ENCODE assay signal across 8 cellular contexts in the genomic region with DNA sequence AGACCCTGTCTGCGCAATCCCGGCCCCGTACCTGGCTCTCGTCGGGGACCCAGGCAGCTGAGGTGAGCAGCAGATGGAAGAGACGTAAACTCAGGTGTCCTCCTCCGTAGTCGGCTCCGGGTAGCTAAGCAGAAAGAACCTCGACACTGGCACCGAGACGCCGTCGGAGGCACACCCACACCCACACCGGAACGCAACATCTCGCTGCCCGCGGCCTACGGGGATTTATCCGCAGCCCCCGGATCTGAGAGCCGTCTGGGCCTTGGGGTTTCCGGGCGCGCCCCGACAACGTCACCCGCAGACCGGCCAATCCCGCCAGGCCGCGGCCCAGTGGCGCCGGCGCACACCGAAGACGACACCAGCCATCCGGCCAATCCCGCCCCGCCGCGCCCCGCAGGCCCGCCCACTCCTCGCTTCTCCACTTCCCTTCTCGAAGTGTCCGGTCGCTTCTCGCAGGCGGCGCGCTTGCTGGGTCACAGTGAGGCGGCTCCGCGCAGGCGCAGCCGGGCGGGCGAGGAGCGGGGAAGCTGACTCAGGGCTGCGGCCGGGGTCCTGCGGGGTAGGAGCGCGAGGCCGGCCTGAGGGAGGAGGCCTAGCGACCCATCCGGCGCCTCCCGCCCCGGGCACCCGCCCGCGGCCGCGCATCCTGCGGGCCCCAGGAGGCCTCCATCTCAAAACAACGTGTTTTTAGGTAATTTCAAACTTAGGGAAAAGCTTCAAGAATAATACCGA. TPM values are rescaled to one million over a fixed set of nuclear protein-coding genes. Genes with fewer than 3 reads are reported as not detected.
DNase-seq lines count a peak whose midpoint lies in the region; ATAC-seq and TF ChIP-seq lines count a peak whose summit lies in the region.

A gene with protein sequence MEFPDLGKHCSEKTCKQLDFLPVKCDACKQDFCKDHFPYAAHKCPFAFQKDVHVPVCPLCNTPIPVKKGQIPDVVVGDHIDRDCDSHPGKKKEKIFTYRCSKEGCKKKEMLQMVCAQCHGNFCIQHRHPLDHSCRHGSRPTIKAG (minus strand): TSS at position 264 of the 732 bp plus-strand sequence. CDS start 1,984 bp downstream, outside the sequence.

- peak within 1 kb of the TSS; percentile 99 for H3K4me2 ChIP-seq in fibroblast of lung (ENCODE audit: extremely low read depth, insufficient read depth, low read length)

- H3K9me3 ChIP-seq in fibroblast of lung (ENCODE audit: control insufficient read depth, insufficient read depth, low read depth, low read length): no peaks in the 10 kb centered on the region

- peak within 1 kb of the TSS; percentile 86 for H3K4me3 Mint-ChIP-seq in activated T-helper 17 cell treated with anti-CD3 and anti-CD28 coated beads, Interleukin-2, amount 50 U/mL, for 72 hours
- peak within 1 kb of the TSS; percentile 82 to 94 (median 86) for H3K4me3 Mint-ChIP-seq in naive thymus-derived CD8-positive, alpha-beta T cell
- peak within 1 kb of the TSS; percentile 88 to 89 for H3K4me3 Mint-ChIP-seq in stimulated activated naive B cell treated with anti-CD40 and anti-IgM and Interleukin-4, amounts not matched to agents 10 μg/mL and 1 μg/mL and 100 μg/mL, for 72 hours

- no peaks in the 10 kb centered on the region for H4K20me1 ChIP-seq in fibroblast of lung (ENCODE audit: control insufficient read depth, extremely low read depth, insufficient read depth, low read length)

- H3K79me2 ChIP-seq in fibroblast of lung (ENCODE audit: control insufficient read depth, insufficient read depth, low read length): peaks cover 31% of the 10 kb centered on the region

- no peaks in the 10 kb centered on the region for H3K27me3 Mint-ChIP-seq in activated T-helper 17 cell treated with anti-CD3 and anti-CD28 coated beads, Interleukin-2, amount 50 U/mL, for 72 hours
- no peaks in the 10 kb centered on the region for H3K27me3 Mint-ChIP-seq in naive thymus-derived CD8-positive, alpha-beta T cell
- H3K27me3 Mint-ChIP-seq in stimulated activated naive B cell treated with anti-CD40 and anti-IgM and Interleukin-4, amounts not matched to agents 10 μg/mL and 1 μg/mL and 100 μg/mL, for 72 hours: no peaks in the 10 kb centered on the region

- H3K27me3 ChIP-seq in fibroblast of lung (ENCODE audit: control insufficient read depth, insufficient read depth, low read length): no peaks in the 10 kb centered on the region

- H3K4me1 ChIP-seq in fibroblast of lung (ENCODE audit: control insufficient read depth, extremely low read depth, insufficient read depth, low read length): peaks cover 15% of the 10 kb centered on the region

- TF ChIP-seq CTCF in RWPE1 (conservative IDR thresholded peaks at IDR 0.05; ENCODE audit: low read depth) (no peak), fibroblast of lung (conservative IDR thresholded peaks at IDR 0.05 in 1 of 2, IDR thresholded peaks at IDR 0.05 in 1 of 2; ENCODE audit: low read depth in 1 of 2, low read length in 2 of 2) (no peak)

- peak within 1 kb of the TSS; percentile 99 for H3K9ac ChIP-seq in fibroblast of lung (ENCODE audit: insufficient read depth, low read length)

- H3K4me1 Mint-ChIP-seq in activated T-helper 17 cell treated with anti-CD3 and anti-CD28 coated beads, Interleukin-2, amount 50 U/mL, for 72 hours: peaks cover 10% of the 10 kb centered on the region
- H3K4me1 Mint-ChIP-seq in naive thymus-derived CD8-positive, alpha-beta T cell: peaks cover 14 to 36% (median 29%) of the 10 kb centered on the region in 4 donors
- H3K4me1 Mint-ChIP-seq in stimulated activated naive B cell treated with anti-CD40 and anti-IgM and Interleukin-4, amounts not matched to agents 10 μg/mL and 1 μg/mL and 100 μg/mL, for 72 hours: peaks cover 9 to 29% of the 10 kb centered on the region in 2 donors

- DNase-seq in EL (peak; percentile 97), H4 (ENCODE audit: low spot score) (peak; percentile 100), LoVo (ENCODE audit: low spot score) (peak; percentile 100), RWPE1 (ENCODE audit: low spot score) (peak; percentile 98), fibroblast of lung (ENCODE audit: low read depth in 2 of 2) (peak; percentile 97)
- DNase-seq in naive thymus-derived CD8-positive, alpha-beta T cell: peak; percentile 95 to 99 (median 98)
- peak; percentile 98 for DNase-seq in stimulated activated naive B cell treated with anti-CD40 and anti-IgM and Interleukin-4, amounts not matched to agents 10 μg/mL and 1 μg/mL and 100 μg/mL, for 72 hours

- POLR2A ChIA-PET in RWPE1 (lab: Yijun Ruan, JAX; ENCODE audit: low non-redundant PET): no interaction called here
- POLR2A ChIA-PET in naive thymus-derived CD8-positive, alpha-beta T cell (lab: Charles Lee): interaction anchor here (0.6 to 1.9 kb wide), 13 partner anchors 9 to 456 kb away, joined by 3 to 31 read pairs (median 5); a partner anchor contains a TSS

- ATAC-seq in activated T-helper 17 cell treated with anti-CD3 and anti-CD28 coated beads, Interleukin-2, amount 50 U/mL, for 72 hours (replicated peaks): peak; percentile 97
- peak; percentile 96 to 98 for ATAC-seq in naive thymus-derived CD8-positive, alpha-beta T cell
- ATAC-seq in stimulated activated naive B cell treated with anti-CD40 and anti-IgM and Interleukin-4, amounts not matched to agents 10 μg/mL and 1 μg/mL and 100 μg/mL, for 72 hours (replicated peaks): peak; percentile 95 to 98

- CTCF ChIA-PET in RWPE1 (lab: Yijun Ruan, JAX): interaction anchor here (1.0 to 1.7 kb wide), 2 partner anchors 94 to 167 kb away, joined by 5 to 6 read pairs; no protein-coding TSS in a partner anchor

- peaks cover 43% of the 10 kb centered on the region for H3K36me3 Mint-ChIP-seq in activated T-helper 17 cell treated with anti-CD3 and anti-CD28 coated beads, Interleukin-2, amount 50 U/mL, for 72 hours (ENCODE audit: low read depth)
- peaks cover 0 to 24% (median 9%) of the 10 kb centered on the region in 3 donors for H3K36me3 Mint-ChIP-seq in naive thymus-derived CD8-positive, alpha-beta T cell
- H3K36me3 Mint-ChIP-seq in stimulated activated naive B cell treated with anti-CD40 and anti-IgM and Interleukin-4, amounts not matched to agents 10 μg/mL and 1 μg/mL and 100 μg/mL, for 72 hours: peaks cover 17 to 28% of the 10 kb centered on the region in 2 donors

- peak within 1 kb of the TSS; percentile 83 to 98 (median 96) for H3K4me3 ChIP-seq in fibroblast of lung (replicated peaks in 1 of 4; ENCODE audit: control extremely low read depth in 1 of 4, insufficient read depth in 1 of 4, low read depth in 3 of 4, low read length in 4 of 4)

- H3K27ac ChIP-seq in RWPE1 (peak within 1 kb of the TSS; percentile 83), fibroblast of lung (ENCODE audit: insufficient read depth, low read length) (peak within 1 kb of the TSS; percentile 96)

- peak within 1 kb of the TSS; percentile 93 for H3K27ac Mint-ChIP-seq in activated T-helper 17 cell treated with anti-CD3 and anti-CD28 coated beads, Interleukin-2, amount 50 U/mL, for 72 hours
- peak within 1 kb of the TSS; percentile 86 to 97 (median 94) for H3K27ac Mint-ChIP-seq in naive thymus-derived CD8-positive, alpha-beta T cell
- H3K27ac Mint-ChIP-seq in stimulated activated naive B cell treated with anti-CD40 and anti-IgM and Interleukin-4, amounts not matched to agents 10 μg/mL and 1 μg/mL and 100 μg/mL, for 72 hours: peak within 1 kb of the TSS; percentile 95

- H3K36me3 ChIP-seq in fibroblast of lung (ENCODE audit: control insufficient read depth, insufficient read depth, low read length): peaks cover 6% of the 10 kb centered on the region

- no peaks in the 10 kb centered on the region for H3K9me3 Mint-ChIP-seq in activated T-helper 17 cell treated with anti-CD3 and anti-CD28 coated beads, Interleukin-2, amount 50 U/mL, for 72 hours
- H3K9me3 Mint-ChIP-seq in naive thymus-derived CD8-positive, alpha-beta T cell: no peaks in the 10 kb centered on the region
- no peaks in the 10 kb centered on the region for H3K9me3 Mint-ChIP-seq in stimulated activated naive B cell treated with anti-CD40 and anti-IgM and Interleukin-4, amounts not matched to agents 10 μg/mL and 1 μg/mL and 100 μg/mL, for 72 hours

- peak within 1 kb of the TSS; percentile 83 for H2AFZ ChIP-seq in fibroblast of lung (ENCODE audit: low read length)

RNA-seq across cellular contexts. Expression of the gene that starts here (rescaled TPM):
- total RNA-seq in H4 (2014; rRNA removed; shearing (Covaris generic)): 41.1 and 52.5 TPM in 2 replicates
- 10 to 100 TPM; 27.1 to 27.7 TPM for total RNA-seq in activated T-helper 17 cell treated with anti-CD3 and anti-CD28 coated beads, Interleukin-2, amount 50 U/mL, for 72 hours
- 18.7 and 20.5 TPM in 2 replicates for total RNA-seq in fibroblast of lung
- 22.0 and 35.1 TPM in 2 replicates for polyA plus RNA-seq in fibroblast of lung
- 18.8 and 27.3 TPM in 2 replicates for polyA plus RNA-seq in fibroblast of lung (2012)
- polyA minus RNA-seq in fibroblast of lung (ENCODE audit: low replicate concordance): 4.3 and 16.2 TPM in 2 replicates
- 10 to 100 TPM; 41.5 to 47.9 TPM for total RNA-seq in naive thymus-derived CD8-positive, alpha-beta T cell
- 10 to 100 TPM; 33.5 to 59.9 (median 56.0) TPM for polyA plus RNA-seq in naive thymus-derived CD8-positive, alpha-beta T cell

Comparison
In these comparisons a context has a peak if more than half of its experiments do, and no peak if none do; other contexts are left out.
1. Peak in every context shown above with its lines: DNase-seq, ATAC-seq, H3K4me3 ChIP-seq and H3K27ac ChIP-seq.